19 cellular contexts compared by ENCODE assay signal in the genomic region with DNA sequence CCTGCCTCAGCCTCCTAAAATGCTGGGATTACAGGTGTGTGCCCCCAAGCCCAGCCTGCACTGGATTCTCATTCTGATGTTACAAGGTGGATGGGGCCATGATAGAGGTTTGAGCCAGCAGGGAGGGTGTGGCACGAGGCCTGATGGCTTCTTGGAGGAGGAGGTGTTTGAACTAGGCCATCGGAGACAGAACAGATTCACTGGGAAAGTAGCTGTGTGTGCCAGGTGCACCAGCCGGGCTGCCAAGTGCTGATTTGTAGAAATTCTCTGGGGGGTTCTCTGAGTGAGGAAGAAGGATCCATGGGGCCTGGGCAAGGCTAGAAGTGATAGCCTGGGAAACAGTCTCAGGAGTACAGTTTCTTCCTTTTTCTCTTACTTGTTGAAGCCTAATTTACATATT. TPM values are rescaled to one million over a fixed set of nuclear protein-coding genes. Genes with fewer than 3 reads are reported as not detected.
A peak's percentile ranks its signal among the peaks of the same experiment; 100 is the strongest.
DNase-seq lines count a peak whose midpoint lies in the region; ATAC-seq, FAIRE-seq and TF ChIP-seq lines count a peak whose summit lies in the region.
"Had no signal": no experiment of that assay in that cellular context is flagged by ENCODE, and none has a peak within 500 bp of the region (broad histone marks: within the 10 kb centered on the region; RNA-seq: fewer than 3 reads in every experiment).

No MANE protein-coding gene starts in this region.

- POLR2A ChIA-PET in K562 (lab: Yijun Ruan, JAX) = no interaction called here

- intact Hi-C loops in K562 (cut with micrococcal nuclease) = no loop called here

- H3K4me1 ChIP-seq in ACC112 (ENCODE audit: control insufficient read depth, insufficient read depth, low read length, unreplicated experiment) (peaks cover 44% of the 10 kb centered on the region), K562 (replicated peaks in 1 of 2; ENCODE audit: control insufficient read depth in 2 of 2, insufficient read depth in 2 of 2, low read length in 2 of 2) (peaks cover 14 to 22% of the 10 kb centered on the region in 2 experiments; a peak in 4 of 5 replicates)

- peak overlapping the region; percentile 98 for H3K27ac Mint-ChIP-seq in osteocyte (ENCODE audit: unreplicated experiment)
- H3K27ac Mint-ChIP-seq: activated naive CD8-positive, alpha-beta T cell treated with anti-CD3 and anti-CD28 coated beads, Interleukin-2, amount 50 U/mL, for 24 hours; stimulated activated naive B cell treated with anti-CD40 and anti-IgM and Interleukin-4, amounts not matched to agents 10 μg/mL and 1 μg/mL and 100 μg/mL, for 72 hours had no signal

- no peak overlapping the region for H3K4me3 Mint-ChIP-seq in osteocyte (ENCODE audit: unreplicated experiment)
- H3K4me3 Mint-ChIP-seq: activated naive CD8-positive, alpha-beta T cell treated with anti-CD3 and anti-CD28 coated beads, Interleukin-2, amount 50 U/mL, for 24 hours; activated T-cell treated with anti-CD3 and anti-CD28 coated beads, Interleukin-2, amount 50 U/mL, for 4 hours; stimulated activated naive B cell treated with anti-CD40 and anti-IgM and Interleukin-4, amounts not matched to agents 10 μg/mL and 1 μg/mL and 100 μg/mL, for 72 hours had no signal

- no peak overlapping the region for H3K27ac ChIP-seq in ACC112 (ENCODE audit: low read depth, low read length)
- H3K27ac ChIP-seq in K562 (ENCODE audit: extremely low read depth, low read depth, low read length) = no peak overlapping the region
- H3K27ac ChIP-seq: upper lobe of right lung had no signal

- no peaks in the 10 kb centered on the region for H3K9me3 ChIP-seq in K562 (replicated peaks; ENCODE audit: control insufficient read depth, insufficient read depth, low read depth, low read length)
- H3K9me3 ChIP-seq: upper lobe of right lung had no signal

- H3K36me3 Mint-ChIP-seq in osteocyte (ENCODE audit: unreplicated experiment) = no peaks in the 10 kb centered on the region
- H3K36me3 Mint-ChIP-seq: stimulated activated naive B cell treated with anti-CD40 and anti-IgM and Interleukin-4, amounts not matched to agents 10 μg/mL and 1 μg/mL and 100 μg/mL, for 72 hours had no signal

- H4K20me1 ChIP-seq in K562 (replicated peaks; ENCODE audit: control insufficient read depth, insufficient read depth, low read length) = no peaks in the 10 kb centered on the region

- H3K36me3 ChIP-seq in ACC112 (ENCODE audit: insufficient read depth, low read length) (peaks cover 4% of the 10 kb centered on the region; the same call in 1 of the 2 replicates), K562 (ENCODE audit: control insufficient read depth, insufficient read depth, low read length) (no peaks in the 10 kb centered on the region)
- H3K36me3 ChIP-seq: upper lobe of right lung had no signal

- in situ Hi-C loops in G401 (cut with HindIII; ENCODE audit: low sequenced_read_pairs) = no loop called here
- in situ Hi-C loops in K562 (cut with MboI) = loop anchor here (10.0 kb wide), 1 partner anchor 376 kb away; no protein-coding TSS in a partner anchor
- in situ Hi-C loops in KBM-7 (cut with MboI; ENCODE audit: low pct_unique_long_range_greater_than_20kb, low sequenced_read_pairs) = loop anchor here (25.0 kb wide), 1 partner anchor 331 kb away; the partner anchor contains the start of gene ST6GALNAC4

- DNase-seq in G401 (ENCODE audit: low spot score) (peak; percentile 54), K562 (ENCODE audit: extremely low read depth in 1 of 4, low spot score in 3 of 4) (peak in 1 of 4 experiments; percentile 4), osteocyte (ENCODE audit: extremely low spot score, unreplicated experiment) (no peak), KBM-7 (no peak), SIG-M5 treated with dmso at 0.1 percent for 504 hours (lab: John Stamatoyannopoulos, UW; ENCODE audit: unreplicated experiment) (no peak)
- DNase-seq: activated CD4-positive, alpha-beta T cell treated with anti-CD3 and anti-CD28 coated beads, Interleukin-2, amount 50 U/mL, for 4 hours; activated naive CD8-positive, alpha-beta T cell treated with anti-CD3 and anti-CD28 coated beads, Interleukin-2, amount 50 U/mL, for 24 hours; activated T-cell treated with anti-CD3 and anti-CD28 coated beads, Interleukin-2, amount 50 U/mL, for 4 hours; NCI-H1417 treated with DMSO at 0.1 percent for 48 hours; NCI-H345; nucleus accumbens; RPMI8226; stimulated activated naive B cell treated with anti-CD40 and anti-IgM and Interleukin-4, amounts not matched to agents 10 μg/mL and 1 μg/mL and 100 μg/mL, for 72 hours had no signal

- H3K27me3 ChIP-seq in ACC112 (ENCODE audit: insufficient read depth, low read length) (no peaks in the 10 kb centered on the region), K562 (ENCODE audit: control insufficient read depth in 2 of 2, insufficient read depth in 2 of 2, low read length in 2 of 2) (no peaks in the 10 kb centered on the region)
- H3K27me3 ChIP-seq: upper lobe of right lung had no signal

- no peak for TF ChIP-seq POLR2A in K562 (conservative IDR thresholded peaks at IDR 0.05)

- no peaks in the 10 kb centered on the region for H3K9me3 Mint-ChIP-seq in osteocyte (ENCODE audit: unreplicated experiment)
- H3K9me3 Mint-ChIP-seq: activated naive CD8-positive, alpha-beta T cell treated with anti-CD3 and anti-CD28 coated beads, Interleukin-2, amount 50 U/mL, for 24 hours; activated T-cell treated with anti-CD3 and anti-CD28 coated beads, Interleukin-2, amount 50 U/mL, for 4 hours; stimulated activated naive B cell treated with anti-CD40 and anti-IgM and Interleukin-4, amounts not matched to agents 10 μg/mL and 1 μg/mL and 100 μg/mL, for 72 hours had no signal

- H3K4me3 ChIP-seq in ACC112 (ENCODE audit: low read depth, low read length) = peak overlapping the region; percentile 69; the same call in 1 of the 2 replicates
- no peak overlapping the region for H3K4me3 ChIP-seq in K562
- H3K4me3 ChIP-seq: upper lobe of right lung had no signal

- no TSS peak for BruUV-seq in K562 (replicated peaks; lab: Mats Ljungman, UMichigan)

- no peak for TF ChIP-seq RAD21 in K562 (CRISPR knock-in tag; conservative IDR thresholded peaks at IDR 0.05 in 1 of 2, IDR thresholded peaks at IDR 0.05 in 1 of 2)

- WGBS in K562 (ENCODE audit: insufficient coverage, low coverage, missing lambda C conversion rate) = 26% methylated on average over 3 of the region's 3 CpGs

- no peaks in the 10 kb centered on the region for H3K27me3 Mint-ChIP-seq in osteocyte (ENCODE audit: unreplicated experiment)

- peaks cover 57% of the 10 kb centered on the region for H3K4me1 Mint-ChIP-seq in osteocyte (ENCODE audit: unreplicated experiment)

- CTCF ChIA-PET in K562 (lab: Yijun Ruan, JAX; ENCODE audit: low intra/inter-chr PET ratio) = no interaction called here

- no peak overlapping the region for H2AFZ ChIP-seq in ACC112 (ENCODE audit: low read length, unreplicated experiment)
- 0 out of 2 replicates have a peak overlapping the region, but pooled peaks have one; percentile 45 for H2AFZ ChIP-seq in K562 (ENCODE audit: low read depth, low read length)

- H3K9me1 ChIP-seq in K562 (ENCODE audit: control insufficient read depth, insufficient read depth, low read length) = no peaks in the 10 kb centered on the region

- TF ChIP-seq EP300 in K562 (IDR thresholded peaks at IDR 0.05; ENCODE audit: low read length) = no peak

- H3K79me2 ChIP-seq in ACC112 (ENCODE audit: control insufficient read depth, insufficient read depth, low read length, unreplicated experiment) (peaks cover 30% of the 10 kb centered on the region), K562 (ENCODE audit: control insufficient read depth, insufficient read depth, low read length) (no peaks in the 10 kb centered on the region)

- no peak overlapping the region for H3K4me2 ChIP-seq in K562 (ENCODE audit: insufficient read depth, low read length)

- FAIRE-seq in K562 (lab: Jason Lieb, UNC) = no peak
- FAIRE-seq: D721Med, GM12891, HTR-8/SVneo had no signal

- peak overlapping the region in 1 of 2 experiments; percentile 61; a peak in 1 of 4 replicates for H3K9ac ChIP-seq in K562 (ENCODE audit: insufficient read depth in 1 of 2, low read depth in 2 of 2, low read length in 2 of 2)

- TF ChIP-seq CTCF in K562 (IDR thresholded peaks at IDR 0.05 in 2 of 3, conservative IDR thresholded peaks at IDR 0.05 in 1 of 3; ENCODE audit: insufficient read depth in 2 of 3, low read depth in 1 of 3, low read length in 3 of 3) (no peak), osteocyte (IDR thresholded peaks at IDR 0.05) (no peak)

- ATAC-seq in K562 = no peak
- ATAC-seq in GM18907 (IDR thresholded peaks at IDR 0.05; ENCODE audit: unreplicated experiment) = no peak
- ATAC-seq: activated naive CD8-positive, alpha-beta T cell treated with anti-CD3 and anti-CD28 coated beads, Interleukin-2, amount 50 U/mL, for 24 hours; activated T-cell treated with anti-CD3 and anti-CD28 coated beads, Interleukin-2, amount 50 U/mL, for 4 hours; stimulated activated naive B cell treated with anti-CD40 and anti-IgM and Interleukin-4, amounts not matched to agents 10 μg/mL and 1 μg/mL and 100 μg/mL, for 72 hours had no signal

TF ChIP-seq in K562, 482 proteins besides CTCF, POLR2A, EP300 and RAD21 (continues in another document):
- TF ChIP-seq, protein P1, sequence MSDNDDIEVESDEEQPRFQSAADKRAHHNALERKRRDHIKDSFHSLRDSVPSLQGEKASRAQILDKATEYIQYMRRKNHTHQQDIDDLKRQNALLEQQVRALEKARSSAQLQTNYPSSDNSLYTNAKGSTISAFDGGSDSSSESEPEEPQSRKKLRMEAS (CRISPR knock-in tag; IDR thresholded peaks at IDR 0.05) = 0 out of 2 replicates have a peak, but pooled peaks have one; percentile 14
- no peak for TF ChIP-seq RBBP5 (IDR thresholded peaks at IDR 0.05; ENCODE audit: borderline replicate concordance, insufficient read depth, low read length, poor library complexity, severe bottlenecking)

RNA-seq across cellular contexts. Expression of gene STXBP1, which starts 31.2 kb away (rescaled TPM):
- 2.8 and 11.2 TPM in 2 replicates for total RNA-seq in G401 (2014; rRNA removed; shearing (Covaris generic))
- total RNA-seq in K562 (2011; cell fraction: chromatin; rRNA removed; ENCODE audit: low replicate concordance) = 36.4 and 43.1 TPM in 2 replicates
- 15.3 and 19.2 TPM in 2 replicates for total RNA-seq in K562 (2011; cell fraction: nucleolus; rRNA removed)
- total RNA-seq in K562 (2011; cell fraction: nucleoplasm; rRNA removed) = 30.8 and 40.9 TPM in 2 replicates
- total RNA-seq in K562 (2014; rRNA removed) = 9.7 and 14.7 TPM in 2 replicates
- total RNA-seq in K562 (2014; rRNA removed; fragmentation: Illumina TruSeq; extraction: Trizol) = 5.6 and 6.0 TPM in 2 replicates
- 4.4 and 4.6 TPM in 2 replicates for total RNA-seq in K562 (2015; rRNA removed; fragmentation: Illumina TruSeq; extraction: Trizol)
- total RNA-seq in K562 (2021) = 32.5 and 35.1 TPM in 2 replicates
- 11.1 and 15.9 TPM in 2 replicates for polyA plus RNA-seq in K562 (2011; rRNA removed)
- polyA plus RNA-seq in K562 (2011; cell fraction: cytosol; rRNA removed) = 9.6 and 10.4 TPM in 2 replicates
- 19.9 and 22.9 TPM in 2 replicates for polyA plus RNA-seq in K562 (2011; cell fraction: nucleus; rRNA removed)
- 24.2 and 28.8 TPM in 2 replicates for polyA plus RNA-seq in K562 (2012)
- 20.2 and 23.8 TPM in 2 replicates for polyA plus RNA-seq in K562 (2014; fragmentation: Illumina TruSeq; extraction: Trizol)
- polyA plus RNA-seq in K562 (2014; fragmentation: Nextera tagmentation; extraction: Ambion mirVana) = 1 to 10 TPM; 6.2 to 8.1 TPM
- polyA plus RNA-seq in K562 (2014; rRNA removed) = 10.9 and 12.7 TPM in 2 replicates
- 9.1 and 12.1 TPM in 2 replicates for polyA minus RNA-seq in K562 (2011; rRNA and poly(A)+ RNA removed)
- polyA minus RNA-seq in K562 (2011; cell fraction: cytosol; rRNA and poly(A)+ RNA removed) = 15.6 and 23.9 TPM in 2 replicates
- polyA minus RNA-seq in K562 (2011; cell fraction: nucleus; rRNA and poly(A)+ RNA removed) = 7.0 and 13.6 TPM in 2 replicates
- 44.9 and 46.5 TPM in 2 replicates for total RNA-seq in osteocyte
